8 cellular contexts compared by ENCODE assay signal in genomic region chr17:32341141-32341856, GRCh38. TPM values are rescaled to one million over a fixed set of nuclear protein-coding genes. Genes with fewer than 3 reads are reported as not detected.
DNase-seq lines count a peak whose midpoint lies in the region; ATAC-seq and TF ChIP-seq lines count a peak whose summit lies in the region.

No MANE protein-coding gene starts in this region.

- WGBS in esophagus squamous epithelium, 2 donors: 1 to 2% methylated on average over 13 of the region's 13 CpGs
- 3 to 4% methylated on average over 13 of the region's 13 CpGs for WGBS in aorta, 2 donors

- peak overlapping the region; percentile 59 for H3K27ac ChIP-seq in CD4-positive, alpha-beta T cell (ENCODE audit: low read depth, low read length)
- H3K27ac ChIP-seq in esophagus squamous epithelium (peak overlapping the region; percentile 75 to 91 (median 90)), aorta (ENCODE audit: low read depth in 1 of 2, low read length in 2 of 2) (peak overlapping the region in 1 of 2 donors; percentile 92)

- POLR2A ChIA-PET in CD4-positive, alpha-beta T cell (lab: Charles Lee): interaction anchor here (0.6 to 3.7 kb wide), 5 partner anchors 10 to 145 kb away, joined by 3 to 33 read pairs (median 4); partner anchors contain the start of genes CDK5R1, PSMD11 and ZNF207

- H3K27ac Mint-ChIP-seq in CD4-positive, alpha-beta T cell: peak overlapping the region; percentile 91
- H3K27ac Mint-ChIP-seq in neural crest cell (ENCODE audit: unreplicated experiment): peak overlapping the region; percentile 86

- no peaks in the 10 kb centered on the region for H3K27me3 Mint-ChIP-seq in CD4-positive, alpha-beta T cell
- H3K27me3 Mint-ChIP-seq in neural crest cell (ENCODE audit: low read depth): no peaks in the 10 kb centered on the region

- H3K36me3 ChIP-seq in esophagus squamous epithelium (peaks cover 0 to 37% (median 0%) of the 10 kb centered on the region in 3 donors), aorta (ENCODE audit: control insufficient read depth in 1 of 2, insufficient read depth in 2 of 2, low read length in 1 of 2) (peaks cover 0 to 2% of the 10 kb centered on the region in 2 donors)

- peaks cover 28% of the 10 kb centered on the region for H3K4me1 Mint-ChIP-seq in CD4-positive, alpha-beta T cell (ENCODE audit: low read depth)
- peaks cover 29% of the 10 kb centered on the region for H3K4me1 Mint-ChIP-seq in neural crest cell

- peaks cover 30% of the 10 kb centered on the region for H3K36me3 Mint-ChIP-seq in CD4-positive, alpha-beta T cell (ENCODE audit: low read depth)
- H3K36me3 Mint-ChIP-seq in neural crest cell (ENCODE audit: low read depth): no peaks in the 10 kb centered on the region

- TF ChIP-seq POLR2A in esophagus squamous epithelium (IDR thresholded peaks at IDR 0.05): no peak

- peaks cover 8 to 22% (median 12%) of the 10 kb centered on the region in 3 donors for H3K4me1 ChIP-seq in esophagus squamous epithelium
- H3K4me1 ChIP-seq in aorta (ENCODE audit: control insufficient read depth in 1 of 2, insufficient read depth in 2 of 2, low read length in 2 of 2): peaks cover 0 to 6% of the 10 kb centered on the region in 2 donors

- no peaks in the 10 kb centered on the region for H3K9me3 ChIP-seq in CD4-positive, alpha-beta T cell (ENCODE audit: control insufficient read depth, low read length)
- H3K9me3 ChIP-seq in esophagus squamous epithelium: no peaks in the 10 kb centered on the region
- H3K9me3 ChIP-seq in aorta (ENCODE audit: control insufficient read depth, low read length): no peaks in the 10 kb centered on the region

- intact Hi-C loops in CD4-positive, alpha-beta T cell (cut with DNase I, micrococcal nuclease): loop anchor here in 1 of 2 experiments (5.0 to 10.0 kb wide), 3 partner anchors 336 to 536 kb away; partner anchors contain the start of genes LRRC37B and MYO1D
- intact Hi-C loops in esophagus squamous epithelium (cut with DNase I) (no loop called here), aorta (cut with DNase I) (no loop called here)

- CTCF ChIA-PET in CD4-positive, alpha-beta T cell (lab: Charles Lee): interaction anchor here (0.7 to 2.1 kb wide), 3 partner anchors 10 to 103 kb away, joined by 3 to 8 read pairs (median 7); partner anchors contain the start of genes PSMD11 and ZNF207

- no peaks in the 10 kb centered on the region for H3K9me3 Mint-ChIP-seq in CD4-positive, alpha-beta T cell
- no peaks in the 10 kb centered on the region for H3K9me3 Mint-ChIP-seq in neural crest cell

- DNase-seq in CD4-positive, alpha-beta T cell: peak in 9 of 10 experiments; percentile 30 to 60 (median 39)
- peak; percentile 48 for DNase-seq in NCI-H2227 treated with DMSO at 0.1 percent for 48 hours (lab: John Stamatoyannopoulos, UW)
- DNase-seq in activated T-cell treated with anti-CD3 and anti-CD28 coated beads for 1 hour (ENCODE audit: low read depth): peak; percentile 20
- no peak for DNase-seq in esophagus squamous epithelium (lab: John Stamatoyannopoulos, UW)
- no peak for DNase-seq in neural crest cell (ENCODE audit: low read depth, low spot score)
- no peak for DNase-seq in aorta

- ATAC-seq in CD4-positive, alpha-beta T cell (ENCODE audit: poor library complexity): peak; percentile 57
- ATAC-seq in GM21367 (IDR thresholded peaks at IDR 0.05; ENCODE audit: unreplicated experiment) (peak; percentile 22), aorta (ENCODE audit: low FRiP score) (no peak), HG03457 (IDR thresholded peaks at IDR 0.05; ENCODE audit: unreplicated experiment) (no peak)

- TF ChIP-seq CTCF in CD4-positive, alpha-beta T cell (IDR thresholded peaks at IDR 0.05): peak; percentile 41
- TF ChIP-seq CTCF in esophagus squamous epithelium (IDR thresholded peaks at IDR 0.05): peak in 1 of 6 experiments; percentile 30
- no peak for TF ChIP-seq CTCF in neural crest cell (conservative IDR thresholded peaks at IDR 0.05)

- H3K4me3 ChIP-seq in esophagus squamous epithelium: peak overlapping the region; percentile 44 to 88 (median 75)
- peak overlapping the region; percentile 57 to 64 for H3K4me3 ChIP-seq in aorta (ENCODE audit: low read length in 2 of 2)

- peak overlapping the region; percentile 99 for H3K4me3 Mint-ChIP-seq in CD4-positive, alpha-beta T cell
- peak overlapping the region; percentile 93 for H3K4me3 Mint-ChIP-seq in neural crest cell

- H3K27me3 ChIP-seq in CD4-positive, alpha-beta T cell (ENCODE audit: control insufficient read depth, insufficient read depth, low read length): no peaks in the 10 kb centered on the region
- H3K27me3 ChIP-seq in esophagus squamous epithelium (no peaks in the 10 kb centered on the region), aorta (ENCODE audit: control insufficient read depth in 1 of 2, insufficient read depth in 2 of 2, low read length in 1 of 2) (no peaks in the 10 kb centered on the region)

RNA-seq across cellular contexts. Expression of gene C17orf75, which starts 0.7 kb away (rescaled TPM):
- 10 to 100 TPM; 12.8 to 15.9 TPM for total RNA-seq in CD4-positive, alpha-beta T cell
- total RNA-seq in esophagus squamous epithelium (10 to 100 TPM in 1 of 4 donors, 1 to 10 TPM in 3; 3.6 to 14.7 (median 9.1) TPM), neural crest cell (46.8 and 52.8 TPM in 2 replicates), aorta (10 to 100 TPM; 10.9 to 16.2 TPM)
- 10 to 100 TPM in 1 of 2 donors, 1 to 10 TPM in 1; 9.1 to 11.7 TPM for polyA plus RNA-seq in aorta

RNA-seq across cellular contexts. Expression of gene ZNF207, which starts 8.7 kb away (rescaled TPM):
- 100 to 1,000 TPM; 252 to 262 TPM for total RNA-seq in CD4-positive, alpha-beta T cell
- 100 to 1,000 TPM; 101 to 181 (median 137) TPM for total RNA-seq in esophagus squamous epithelium
- 245 and 249 TPM in 2 replicates for total RNA-seq in neural crest cell
- 100 to 1,000 TPM; 162 to 188 TPM for total RNA-seq in aorta
- 10 to 100 TPM; 39.7 to 88.4 TPM for polyA plus RNA-seq in aorta

Comparison
In these comparisons a context has a peak if more than half of its experiments do, and no peak if none do; other contexts are left out.
1. ATAC-seq: peak in CD4-positive, alpha-beta T cell (single experiment) and GM21367 (single experiment); none in aorta (single experiment) and HG03457 (single experiment).
2. DNase-seq: peak in CD4-positive, alpha-beta T cell (9 of 10), NCI-H2227 treated with DMSO at 0.1 percent for 48 hours (single experiment) and activated T-cell treated with anti-CD3 and anti-CD28 coated beads for 1 hour (single experiment); none in esophagus squamous epithelium (single experiment), neural crest cell (single experiment) and aorta (0 of 2).